In the genomic region with DNA sequence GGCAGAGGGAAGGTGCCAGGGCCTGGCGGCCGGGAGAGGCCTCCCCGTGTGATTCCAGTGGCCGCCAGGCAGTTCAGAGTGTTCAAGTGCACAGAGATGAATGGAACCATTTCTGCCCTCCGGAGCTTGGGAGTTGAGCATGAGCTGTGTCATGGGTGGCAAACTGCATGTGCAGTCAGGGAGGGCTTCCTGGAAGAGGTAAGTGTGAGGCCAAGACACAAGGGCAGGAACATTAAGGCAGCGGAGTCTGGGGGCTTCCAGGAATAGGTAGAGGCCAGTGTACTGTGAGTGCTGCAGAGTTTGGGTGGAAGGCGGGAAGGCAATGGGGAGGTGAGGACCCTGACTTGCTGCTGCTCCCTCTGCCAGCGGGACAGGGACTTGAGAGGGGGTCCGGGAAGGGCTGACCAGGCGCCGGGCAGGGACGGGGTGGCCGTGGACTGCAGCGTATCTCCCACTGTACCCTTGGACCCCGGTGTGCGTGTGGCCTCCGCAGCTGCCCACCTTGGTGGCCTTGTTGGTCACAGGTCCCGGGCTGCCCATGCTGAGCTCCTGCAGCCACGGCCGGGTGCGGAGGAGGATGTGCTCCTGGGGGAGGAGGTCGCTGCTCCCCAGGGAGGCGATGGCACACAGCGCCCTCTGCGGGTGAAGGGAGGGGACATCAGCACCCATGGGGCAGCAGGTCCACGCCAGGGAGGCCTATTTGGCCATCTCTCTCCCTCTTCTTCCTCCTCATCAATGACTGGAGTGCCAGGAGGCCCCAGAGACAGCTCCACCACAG, we compare ENCODE assay signal across 9 cellular contexts. TPM values are rescaled to one million over a fixed set of nuclear protein-coding genes. Genes with fewer than 3 reads are reported as not detected.
DNase-seq lines count a peak whose midpoint lies in the region; ATAC-seq, FAIRE-seq and TF ChIP-seq lines count a peak whose summit lies in the region.
"Had no signal": no experiment of that assay in that cellular context is flagged by ENCODE, and none has a peak within 500 bp of the region (broad histone marks: within the 10 kb centered on the region; RNA-seq: fewer than 3 reads in every experiment).

No MANE protein-coding gene starts in this region.

- no peaks in the 10 kb centered on the region for H3F3A ChIP-seq in MM.1S (ENCODE audit: insufficient read depth, low read length)

- H4K20me1 ChIP-seq in MM.1S (ENCODE audit: insufficient read depth, low read length), result no peaks in the 10 kb centered on the region

- no peaks in the 10 kb centered on the region for H3K9me3 ChIP-seq in MM.1S (replicated peaks; ENCODE audit: insufficient read depth, low read length)
- H3K9me3 ChIP-seq in endodermal cell (ENCODE audit: control insufficient read depth, low read length), result no peaks in the 10 kb centered on the region
- no peaks in the 10 kb centered on the region for H3K9me3 ChIP-seq in pancreas

- no peak for FAIRE-seq in pancreas (lab: Jason Lieb, UNC)

- peaks cover 17% of the 10 kb centered on the region for H3K36me3 Mint-ChIP-seq in endodermal cell (ENCODE audit: low read depth)

- ATAC-seq in pancreas (peak in 3 of 4 donors; percentile 14 to 33 (median 27)), GM21723 (IDR thresholded peaks at IDR 0.05; ENCODE audit: unreplicated experiment) (no peak), GM21360 (IDR thresholded peaks at IDR 0.05; ENCODE audit: unreplicated experiment) (no peak)

- H3K79me2 ChIP-seq in MM.1S (ENCODE audit: low read length), result peaks cover 1% of the 10 kb centered on the region; the same call in 1 of the 2 replicates

- H3K9ac ChIP-seq in MM.1S (ENCODE audit: low read length) (no peak overlapping the region), endodermal cell (ENCODE audit: extremely low read depth, low read length, poor library complexity, severe bottlenecking) (no peak overlapping the region)

- H3K4me1 Mint-ChIP-seq in endodermal cell, result no peaks in the 10 kb centered on the region

- H3K4me1 ChIP-seq in MM.1S (ENCODE audit: low read length) (no peaks in the 10 kb centered on the region), endodermal cell (ENCODE audit: control insufficient read depth, insufficient read depth, low read length) (no peaks in the 10 kb centered on the region), pancreas (no peaks in the 10 kb centered on the region)

- peak; percentile 21; the same call in 1 of the 2 replicates for TF ChIP-seq CTCF in MM.1S (IDR thresholded peaks at IDR 0.05; ENCODE audit: low read length)
- TF ChIP-seq CTCF in endodermal cell (conservative IDR thresholded peaks at IDR 0.05), result peak; percentile 74
- peak in 1 of 4 donors; percentile 8 for TF ChIP-seq CTCF in pancreas (IDR thresholded peaks at IDR 0.05)

- H3K4me3 Mint-ChIP-seq in endodermal cell, result no peak overlapping the region

- H3K36me3 ChIP-seq in MM.1S (replicated peaks; ENCODE audit: insufficient read depth, low read length) (no peaks in the 10 kb centered on the region), endodermal cell (ENCODE audit: control insufficient read depth, insufficient read depth, low read length) (peaks cover 8% of the 10 kb centered on the region), pancreas (peaks cover 0 to 8% (median 0%) of the 10 kb centered on the region in 3 donors)

- H3K9me2 ChIP-seq in MM.1S (replicated peaks; ENCODE audit: insufficient read depth, low read length), result no peaks in the 10 kb centered on the region

- intact Hi-C loops in pancreas (cut with DNase I), result no loop called here

- H3K27me3 ChIP-seq in MM.1S (replicated peaks; ENCODE audit: insufficient read depth, low read length) (0 out of 2 replicates have a peak, but pooled peaks cover 11% of the 10 kb centered on the region), endodermal cell (ENCODE audit: control insufficient read depth, insufficient read depth, low read length, poor library complexity, severe bottlenecking) (no peaks in the 10 kb centered on the region), pancreas (no peaks in the 10 kb centered on the region)

- H3K27ac Mint-ChIP-seq in endodermal cell, result no peak overlapping the region

- no peak overlapping the region for H2AFZ ChIP-seq in MM.1S (ENCODE audit: low read length)

- H3K4me2 ChIP-seq in MM.1S (ENCODE audit: low read depth, low read length), result no peak overlapping the region

- DNase-seq in DMS53 (lab: John Stamatoyannopoulos, UW) (peak; percentile 71), DMS53 treated with DMSO at 0.1 percent for 48 hours (lab: John Stamatoyannopoulos, UW; ENCODE audit: unreplicated experiment) (no peak), MM.1S (no peak), endodermal cell (peak; percentile 74), pancreas (peak in 3 of 6 donors; percentile 17 to 79 (median 50))
- no peak for DNase-seq in activated naive CD4-positive, alpha-beta T cell treated with anti-CD3 and anti-CD28 coated beads, Interleukin-2, amount 50 U/mL, for 16 hours
- DNase-seq: NCI-H1436 had no signal

- H3K27me3 Mint-ChIP-seq in endodermal cell (ENCODE audit: insufficient read depth), result peaks cover 8% of the 10 kb centered on the region

- H3K4me3 ChIP-seq in MM.1S (ENCODE audit: low read length), result no peak overlapping the region
- H3K4me3 ChIP-seq in endodermal cell (ENCODE audit: low read length), result no peak overlapping the region
- no peak overlapping the region for H3K4me3 ChIP-seq in pancreas

- H3K27ac ChIP-seq in MM.1S (ENCODE audit: low read length) (no peak overlapping the region), endodermal cell (ENCODE audit: low read depth, low read length) (no peak overlapping the region), pancreas (no peak overlapping the region)

- H3K9me3 Mint-ChIP-seq in endodermal cell, result no peaks in the 10 kb centered on the region

- WGBS in endodermal cell (ENCODE audit: insufficient coverage in 1 of 2, insufficient read length in 1 of 2), 2 experiments, result 91 to 93% methylated on average over 14 to 26 of the region's 26 CpGs
- 89 to 90% methylated on average over 24 to 26 of the region's 26 CpGs for WGBS in pancreas, 2 donors

RNA-seq across cellular contexts. Expression of a gene that starts 7.5 kb away (rescaled TPM):
- total RNA-seq in endodermal cell, result 10 to 100 TPM; 23.2 to 28.0 TPM
- 30.3 TPM for polyA plus RNA-seq in endodermal cell (2013, experiment 1 of 2)
- polyA plus RNA-seq in endodermal cell (2013, experiment 2 of 2), result 24.0 TPM
- 1 to 10 TPM; 3.4 to 6.9 (median 4.1) TPM for total RNA-seq in pancreas
- 10 to 100 TPM; 22.5 to 22.8 TPM for polyA plus RNA-seq in pancreas

RNA-seq across cellular contexts. Expression of a gene that starts 8.6 kb away (rescaled TPM):
- total RNA-seq in endodermal cell (10 to 100 TPM; 30.0 to 45.0 TPM), pancreas (10 to 100 TPM; 13.8 to 30.7 (median 16.1) TPM)
- polyA plus RNA-seq in endodermal cell (2013, experiment 1 of 2), result 24.6 TPM
- polyA plus RNA-seq in endodermal cell (2013, experiment 2 of 2), result 21.1 TPM
- 10 to 100 TPM; 54.4 to 98.5 TPM for polyA plus RNA-seq in pancreas

RNA-seq across cellular contexts. Expression of a gene that starts 8.9 kb away (rescaled TPM):
- total RNA-seq in endodermal cell, result 10 to 100 TPM; 42.7 to 48.7 TPM
- polyA plus RNA-seq in endodermal cell (2013, experiment 1 of 2), result 60.9 TPM
- 52.0 TPM for polyA plus RNA-seq in endodermal cell (2013, experiment 2 of 2)
- 10 to 100 TPM; 17.5 to 26.3 (median 20.0) TPM for total RNA-seq in pancreas
- polyA plus RNA-seq in pancreas, result 10 to 100 TPM; 29.2 to 34.1 TPM

Comparison
In these comparisons a context has a peak if more than half of its experiments do, and no peak if none do; other contexts are left out.
1. DNase-seq: peak in DMS53 (single experiment) and endodermal cell (single experiment); none in DMS53 treated with DMSO at 0.1 percent for 48 hours (single experiment), MM.1S (single experiment) and activated naive CD4-positive, alpha-beta T cell treated with anti-CD3 and anti-CD28 coated beads, Interleukin-2, amount 50 U/mL, for 16 hours (single experiment).
2. ATAC-seq: peak in pancreas (3 of 4); none in GM21723 (single experiment) and GM21360 (single experiment).